In genomic region chr1:228415853-228416216, GRCh38 we compare ENCODE assay signal across 8 cellular contexts. TPM values are rescaled to one million over a fixed set of nuclear protein-coding genes. Genes with fewer than 3 reads are reported as not detected.
A peak's percentile ranks its signal among the peaks of the same experiment; 100 is the strongest.
DNase-seq lines count a peak whose midpoint lies in the region; ATAC-seq lines count a peak whose summit lies in the region.
"Had no signal": no experiment of that assay in that cellular context is flagged by ENCODE, and none has a peak within 500 bp of the region (broad histone marks: within the 10 kb centered on the region; RNA-seq: fewer than 3 reads in every experiment).

No MANE protein-coding gene starts in this region.

- H3K4me1 ChIP-seq in HUES6 (ENCODE audit: control insufficient read depth, insufficient read depth, low read length), result peaks cover 19% of the 10 kb centered on the region
- peaks cover 7% of the 10 kb centered on the region for H3K4me1 ChIP-seq in iPS-18a (ENCODE audit: control insufficient read depth, low read depth, low read length)

- H3K27me3 Mint-ChIP-seq in activated naive CD8-positive, alpha-beta T cell treated with anti-CD3 and anti-CD28 coated beads, Interleukin-2, amount 10 ng/mL, durations not matched to agents 7 days and 5 days, result peaks cover 14% of the 10 kb centered on the region

- no peaks in the 10 kb centered on the region for H3K9me3 Mint-ChIP-seq in activated naive CD8-positive, alpha-beta T cell treated with anti-CD3 and anti-CD28 coated beads, Interleukin-2, amount 10 ng/mL, durations not matched to agents 7 days and 5 days

- peaks cover 13% of the 10 kb centered on the region for H3K4me1 Mint-ChIP-seq in activated naive CD8-positive, alpha-beta T cell treated with anti-CD3 and anti-CD28 coated beads, Interleukin-2, amount 10 ng/mL, durations not matched to agents 7 days and 5 days

- H3K9ac ChIP-seq in HUES6 (ENCODE audit: low read length), result peak overlapping the region; percentile 50
- peak overlapping the region; percentile 13 for H3K9ac ChIP-seq in iPS-18a (ENCODE audit: low read length)
- H3K9ac ChIP-seq: KMS-11 had no signal

- peaks cover 60% of the 10 kb centered on the region for H3K27me3 ChIP-seq in HUES6 (ENCODE audit: control insufficient read depth, insufficient read depth, low read length)
- peaks cover 68% of the 10 kb centered on the region for H3K27me3 ChIP-seq in iPS-18a (ENCODE audit: control insufficient read depth, insufficient read depth, low read length)

- H3K27ac ChIP-seq in HUES6 (ENCODE audit: low read depth, low read length), result no peak overlapping the region
- no peak overlapping the region for H3K27ac ChIP-seq in iPS-18a (ENCODE audit: low read length)
- H3K27ac ChIP-seq: KMS-11 had no signal

- peak overlapping the region; percentile 59 for H3K4me3 ChIP-seq in HUES6 (ENCODE audit: low read depth, low read length)
- peak overlapping the region; percentile 64 for H3K4me3 ChIP-seq in iPS-18a (ENCODE audit: low read length)

- H3K4me3 Mint-ChIP-seq in activated naive CD8-positive, alpha-beta T cell treated with anti-CD3 and anti-CD28 coated beads, Interleukin-2, amount 10 ng/mL, durations not matched to agents 7 days and 5 days, result peak overlapping the region; percentile 62

- POLR2A ChIA-PET in activated naive CD8-positive, alpha-beta T cell treated with anti-CD3 and anti-CD28 coated beads, Interleukin-2, amount 10 ng/mL, durations not matched to agents 7 days and 5 days (lab: Charles Lee), result interaction anchor here (0.5 to 1.8 kb wide), 3 partner anchors 9 to 1121 kb away, joined by 3 to 12 read pairs (median 7); partner anchors contain the start of gene TRIM11

- peaks cover 5% of the 10 kb centered on the region for H3K36me3 Mint-ChIP-seq in activated naive CD8-positive, alpha-beta T cell treated with anti-CD3 and anti-CD28 coated beads, Interleukin-2, amount 10 ng/mL, durations not matched to agents 7 days and 5 days

- H3K9me3 ChIP-seq in HUES6 (ENCODE audit: control insufficient read depth, insufficient read depth, low read depth, low read length), result no peaks in the 10 kb centered on the region
- H3K9me3 ChIP-seq in iPS-18a (ENCODE audit: control insufficient read depth, low read depth, low read length), result no peaks in the 10 kb centered on the region

- peak overlapping the region; percentile 1 for H3K27ac Mint-ChIP-seq in activated naive CD8-positive, alpha-beta T cell treated with anti-CD3 and anti-CD28 coated beads, Interleukin-2, amount 10 ng/mL, durations not matched to agents 7 days and 5 days

- H3K36me3 ChIP-seq in HUES6 (ENCODE audit: control insufficient read depth, insufficient read depth, low read length) (0 out of 2 replicates have a peak, but pooled peaks cover 4% of the 10 kb centered on the region), iPS-18a (ENCODE audit: control insufficient read depth, low read depth, low read length) (no peaks in the 10 kb centered on the region)

- no peak for DNase-seq in activated naive CD8-positive, alpha-beta T cell treated with anti-CD3 and anti-CD28 coated beads, Interleukin-2, amount 10 ng/mL, durations not matched to agents 7 days and 5 days
- DNase-seq in stimulated activated CD8-positive, alpha-beta memory T cell treated with anti-CD3 and anti-CD28 coated beads, Interleukin-4, amount 100 ng/mL, for 48 hours, result peak; percentile 35
- DNase-seq in DMS79 (lab: John Stamatoyannopoulos, UW), result no peak

- ATAC-seq in activated naive CD8-positive, alpha-beta T cell treated with anti-CD3 and anti-CD28 coated beads, Interleukin-2, amount 10 ng/mL, durations not matched to agents 7 days and 5 days (ENCODE audit: low read depth), result peak; percentile 28
- ATAC-seq in GM21515 (IDR thresholded peaks at IDR 0.05; ENCODE audit: unreplicated experiment) (no peak), GM21576 (IDR thresholded peaks at IDR 0.05; ENCODE audit: unreplicated experiment) (no peak)

RNA-seq across cellular contexts. Expression of gene TRIM17, which starts 0.8 kb away (rescaled TPM):
- total RNA-seq in activated naive CD8-positive, alpha-beta T cell treated with anti-CD3 and anti-CD28 coated beads, Interleukin-2, amount 10 ng/mL, durations not matched to agents 7 days and 5 days, result 1 to 10 TPM; 3.4 to 4.3 TPM

RNA-seq across cellular contexts. Expression of gene TRIM11, which starts 9.2 kb away (rescaled TPM):
- 10 to 100 TPM; 66.6 to 73.2 TPM for total RNA-seq in activated naive CD8-positive, alpha-beta T cell treated with anti-CD3 and anti-CD28 coated beads, Interleukin-2, amount 10 ng/mL, durations not matched to agents 7 days and 5 days
